Comparison of ENCODE assay signal across 8 cellular contexts in the genomic region with DNA sequence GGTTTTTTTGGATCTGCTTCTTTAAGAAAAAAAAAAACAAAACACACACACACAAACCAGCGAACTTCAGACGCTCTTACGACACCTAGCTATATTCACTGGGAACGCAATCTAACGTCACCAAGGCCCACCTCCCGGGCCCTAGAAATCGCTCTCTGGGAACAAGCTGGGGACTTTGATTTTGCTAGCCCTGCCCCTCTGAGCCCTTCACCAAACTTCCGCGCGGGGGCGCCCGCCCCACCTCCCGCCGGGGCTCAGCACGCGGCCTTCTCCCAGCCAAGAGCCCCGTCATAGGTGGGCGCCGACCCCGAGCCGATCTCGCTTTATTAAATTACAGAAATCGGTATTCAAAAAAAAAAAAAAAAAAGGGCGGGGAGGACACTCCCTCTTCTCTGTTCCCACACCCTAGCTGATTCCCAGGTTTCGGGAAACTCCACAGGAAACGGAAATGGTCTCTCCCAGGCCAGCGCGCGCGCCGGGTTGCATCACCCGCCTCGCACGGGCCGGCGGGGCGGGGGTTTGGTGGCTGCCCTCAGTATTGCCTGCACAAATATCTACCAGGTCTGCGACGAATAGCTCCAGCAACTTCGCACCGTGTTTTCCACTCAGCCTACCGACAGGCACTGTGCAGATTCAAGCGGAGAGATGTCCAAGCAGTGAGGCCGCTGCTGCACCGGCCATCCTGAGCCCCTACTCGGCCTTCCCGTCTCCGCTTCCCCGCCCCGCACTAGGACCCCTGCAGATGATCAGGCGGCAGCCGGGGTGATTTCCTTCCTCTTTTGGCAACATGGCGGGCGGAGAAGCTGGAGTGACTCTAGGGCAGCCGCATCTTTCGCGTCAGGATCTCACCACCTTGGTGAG. TPM values are rescaled to one million over a fixed set of nuclear protein-coding genes. Genes with fewer than 3 reads are reported as not detected.
A peak's percentile ranks its signal among the peaks of the same experiment; 100 is the strongest.
DNase-seq lines count a peak whose midpoint lies in the region; ATAC-seq and TF ChIP-seq lines count a peak whose summit lies in the region.

A gene (plus strand): TSS at position 775 of the 861 bp plus-strand sequence. CDS start 13 bp downstream, at position 788.

- peak within 1 kb of the TSS; percentile 89 to 97 for H3K4me3 Mint-ChIP-seq in CD14-positive monocyte
- H3K4me3 Mint-ChIP-seq in activated CD4-positive, alpha-beta T cell treated with anti-CD3 and anti-CD28 coated beads, Interleukin-2, amount 10 ng/mL, durations not matched to agents 7 days and 5 days = no peak within 1 kb of the TSS

- intact Hi-C loops in CD14-positive monocyte (cut with micrococcal nuclease) = loop anchor here (2.0 to 10.0 kb wide), 5 partner anchors 30 to 260 kb away; a partner anchor contains a TSS

- peaks cover 0 to 14% (median 0%) of the 10 kb centered on the region in 7 donors for H3K9me3 Mint-ChIP-seq in CD14-positive monocyte
- H3K9me3 Mint-ChIP-seq in activated CD4-positive, alpha-beta T cell treated with anti-CD3 and anti-CD28 coated beads, Interleukin-2, amount 10 ng/mL, durations not matched to agents 7 days and 5 days = no peaks in the 10 kb centered on the region

- ATAC-seq in GM19372 (IDR thresholded peaks at IDR 0.05; ENCODE audit: low read depth, unreplicated experiment) (peak; percentile 79), HG03521 (IDR thresholded peaks at IDR 0.05; ENCODE audit: unreplicated experiment) (peak; percentile 91), left lobe of liver (peak; percentile 92)

- H3K27ac Mint-ChIP-seq in CD14-positive monocyte = peak within 1 kb of the TSS in 6 of 7 donors; percentile 99
- H3K27ac Mint-ChIP-seq in activated CD4-positive, alpha-beta T cell treated with anti-CD3 and anti-CD28 coated beads, Interleukin-2, amount 10 ng/mL, durations not matched to agents 7 days and 5 days = peak within 1 kb of the TSS; percentile 100

- peaks cover 5% of the 10 kb centered on the region for H3K4me1 Mint-ChIP-seq in CD14-positive monocyte
- peaks cover 14% of the 10 kb centered on the region for H3K4me1 Mint-ChIP-seq in activated CD4-positive, alpha-beta T cell treated with anti-CD3 and anti-CD28 coated beads, Interleukin-2, amount 10 ng/mL, durations not matched to agents 7 days and 5 days

- CTCF ChIA-PET in activated CD4-positive, alpha-beta T cell treated with anti-CD3 and anti-CD28 coated beads, Interleukin-2, amount 10 ng/mL, durations not matched to agents 7 days and 5 days (lab: Charles Lee) = interaction anchor here (0.5 to 3.1 kb wide), 45 partner anchors 9 to 1877 kb away, joined by 3 to 38 read pairs (median 4); a partner anchor contains a TSS

- H3K36me3 Mint-ChIP-seq in CD14-positive monocyte = peaks cover 9 to 23% of the 10 kb centered on the region in 2 donors
- peaks cover 10% of the 10 kb centered on the region for H3K36me3 Mint-ChIP-seq in activated CD4-positive, alpha-beta T cell treated with anti-CD3 and anti-CD28 coated beads, Interleukin-2, amount 10 ng/mL, durations not matched to agents 7 days and 5 days (ENCODE audit: low read depth)

- DNase-seq in CD14-positive monocyte (ENCODE audit: low spot score) = peak; percentile 87
- DNase-seq in NCI-H748 (lab: John Stamatoyannopoulos, UW; ENCODE audit: unreplicated experiment) = peak; percentile 95
- peak; percentile 85 for DNase-seq in activated CD4-positive, alpha-beta T cell treated with anti-CD3 and anti-CD28 coated beads, Interleukin-2, amount 10 ng/mL, durations not matched to agents 7 days and 5 days
- peak; percentile 4 for DNase-seq in cortex of kidney (lab: John Stamatoyannopoulos, UW)
- peak; percentile 85 for DNase-seq in left lobe of liver (ENCODE audit: low spot score)
- DNase-seq in stimulated activated CD4-positive, alpha-beta T cell treated with anti-CD3 and anti-CD28 coated beads, Interleukin-2, amount 100 ng/mL, for 4 hours (ENCODE audit: low read depth) = peak; percentile 77

- peak; percentile 54 for TF ChIP-seq CTCF in CD14-positive monocyte (IDR thresholded peaks at IDR 0.05)

- H3K27me3 Mint-ChIP-seq in CD14-positive monocyte (ENCODE audit: low read depth in 3 of 3) = peaks cover 0 to 26% (median 0%) of the 10 kb centered on the region in 3 donors
- no peaks in the 10 kb centered on the region for H3K27me3 Mint-ChIP-seq in activated CD4-positive, alpha-beta T cell treated with anti-CD3 and anti-CD28 coated beads, Interleukin-2, amount 10 ng/mL, durations not matched to agents 7 days and 5 days

- POLR2A ChIA-PET in activated CD4-positive, alpha-beta T cell treated with anti-CD3 and anti-CD28 coated beads, Interleukin-2, amount 10 ng/mL, durations not matched to agents 7 days and 5 days (lab: Charles Lee) = interaction anchor here (0.7 to 1.7 kb wide), 4 partner anchors 31 to 272 kb away, joined by 3 to 8 read pairs (median 6); a partner anchor contains a TSS

RNA-seq across cellular contexts. Expression of the gene that starts here (rescaled TPM):
- polyA plus RNA-seq in CD14-positive monocyte = 10 to 100 TPM; 87.1 to 87.2 TPM
- 100 to 1,000 TPM; 199 to 209 TPM for total RNA-seq in activated CD4-positive, alpha-beta T cell treated with anti-CD3 and anti-CD28 coated beads, Interleukin-2, amount 10 ng/mL, durations not matched to agents 7 days and 5 days
- total RNA-seq in left lobe of liver = 49.9 TPM

Comparison
In these comparisons a context has a peak if more than half of its experiments do, and no peak if none do; other contexts are left out.
1. Peak in every context shown above with its lines: DNase-seq and ATAC-seq.
2. DNase-seq: peak in every context shown above with its lines; median percentile 95 in NCI-H748; 87 in CD14-positive monocyte; 85 in activated CD4-positive, alpha-beta T cell treated with anti-CD3 and anti-CD28 coated beads, Interleukin-2, amount 10 ng/mL, durations not matched to agents 7 days and 5 days; 85 in left lobe of liver; 77 in stimulated activated CD4-positive, alpha-beta T cell treated with anti-CD3 and anti-CD28 coated beads, Interleukin-2, amount 100 ng/mL, for 4 hours; 4 in cortex of kidney.